ENCODE assay signal across 24 cellular contexts in genomic region chr3:129573493-129573892, GRCh38. TPM values are rescaled to one million over a fixed set of nuclear protein-coding genes. Genes with fewer than 3 reads are reported as not detected.
"Had no signal": no experiment of that assay in that cellular context is flagged by ENCODE, and none has a peak within 500 bp of the region (broad histone marks: within the 10 kb centered on the region; RNA-seq: fewer than 3 reads in every experiment).

No MANE protein-coding gene starts in this region.

- H3K9me3 Mint-ChIP-seq: activated naive CD4-positive, alpha-beta T cell treated with anti-CD3 and anti-CD28 coated beads, Interleukin-2, amount 10 ng/mL, durations not matched to agents 7 days and 5 days; activated naive CD8-positive, alpha-beta T cell treated with anti-CD3 and anti-CD28 coated beads, Interleukin-2, amount 50 U/mL, for 24 hours; activated T-cell treated with anti-CD3 and anti-CD28 coated beads, Interleukin-2, amount 50 U/mL, for 4 hours; neural crest cell had no signal

- DNase-seq: activated CD4-positive, alpha-beta T cell treated with anti-CD3 and anti-CD28 coated beads, Interleukin-2, amount 50 U/mL, for 1 hour; activated CD4-positive, CD25-positive, alpha-beta regulatory T cell treated with anti-CD3 and anti-CD28 coated beads, Interleukin-2, amount 50 U/mL, for 72 hours; activated CD8-positive, alpha-beta memory T cell treated with anti-CD3 and anti-CD28 coated beads, Interleukin-2, amount 50 U/mL, for 4 hours; activated effector memory CD4-positive, alpha-beta T cell treated with Interleukin-2 at 50 U/mL for 16 hours; activated naive CD4-positive, alpha-beta T cell treated with anti-CD3 and anti-CD28 coated beads, Interleukin-2, amount 10 ng/mL, durations not matched to agents 7 days and 5 days; activated naive CD8-positive, alpha-beta T cell treated with anti-CD3 and anti-CD28 coated beads, Interleukin-2, amount 50 U/mL, for 24 hours; activated T-cell treated with anti-CD3 and anti-CD28 coated beads, Interleukin-2, amount 50 U/mL, for 4 hours; anterior cingulate cortex; brain microvascular endothelial cell; central memory CD4-positive, alpha-beta T cell; colonic mucosa; esophagus squamous epithelium; ovary; psoas muscle; right cardiac atrium; stomach; T-helper 1 cell; T1000; upper lobe of right lung had no signal

- H3K36me3 ChIP-seq: colonic mucosa, ovary had no signal

- H3K4me3 ChIP-seq: colonic mucosa, esophagus squamous epithelium, ovary, psoas muscle, stomach, thoracic aorta, upper lobe of right lung had no signal

- H3K27ac ChIP-seq: brain microvascular endothelial cell, colonic mucosa, esophagus squamous epithelium, ovary, psoas muscle, stomach, thoracic aorta, upper lobe of right lung had no signal

- H3K36me3 Mint-ChIP-seq: activated naive CD4-positive, alpha-beta T cell treated with anti-CD3 and anti-CD28 coated beads, Interleukin-2, amount 10 ng/mL, durations not matched to agents 7 days and 5 days had no signal

- H3K27me3 ChIP-seq: brain microvascular endothelial cell, colonic mucosa, esophagus squamous epithelium, ovary, stomach, upper lobe of right lung had no signal

- H3K27ac Mint-ChIP-seq: activated naive CD4-positive, alpha-beta T cell treated with anti-CD3 and anti-CD28 coated beads, Interleukin-2, amount 10 ng/mL, durations not matched to agents 7 days and 5 days; activated naive CD8-positive, alpha-beta T cell treated with anti-CD3 and anti-CD28 coated beads, Interleukin-2, amount 50 U/mL, for 24 hours had no signal

- H3K4me3 Mint-ChIP-seq: activated naive CD4-positive, alpha-beta T cell treated with anti-CD3 and anti-CD28 coated beads, Interleukin-2, amount 10 ng/mL, durations not matched to agents 7 days and 5 days; activated naive CD8-positive, alpha-beta T cell treated with anti-CD3 and anti-CD28 coated beads, Interleukin-2, amount 50 U/mL, for 24 hours; activated T-cell treated with anti-CD3 and anti-CD28 coated beads, Interleukin-2, amount 50 U/mL, for 4 hours had no signal

- H3K4me1 ChIP-seq: psoas muscle had no signal

- ATAC-seq: activated naive CD8-positive, alpha-beta T cell treated with anti-CD3 and anti-CD28 coated beads, Interleukin-2, amount 50 U/mL, for 24 hours; activated T-cell treated with anti-CD3 and anti-CD28 coated beads, Interleukin-2, amount 50 U/mL, for 4 hours; psoas muscle; right cardiac atrium; upper lobe of right lung had no signal

- H3K4me1 Mint-ChIP-seq: neural crest cell had no signal

RNA-seq across cellular contexts. Expression of gene H1-8, which starts 30.5 kb away (rescaled TPM):
- total RNA-seq: activated T-cell treated with anti-CD3 and anti-CD28 coated beads, Interleukin-2, amount 50 U/mL, for 4 hours; colonic mucosa; esophagus squamous epithelium; lower leg skin; mesenteric fat pad; neural crest cell; ovary; psoas muscle; right cardiac atrium; skeletal muscle tissue; stomach; thoracic aorta; upper lobe of right lung had no signal
- polyA plus RNA-seq: psoas muscle, right cardiac atrium, stomach had no signal

RNA-seq across cellular contexts. Expression of gene RHO, which starts 45.1 kb away (rescaled TPM):
- total RNA-seq: activated T-cell treated with anti-CD3 and anti-CD28 coated beads, Interleukin-2, amount 50 U/mL, for 4 hours; colonic mucosa; esophagus squamous epithelium; lower leg skin; mesenteric fat pad; neural crest cell; psoas muscle; right cardiac atrium; skeletal muscle tissue; stomach; thoracic aorta; upper lobe of right lung had no signal
- polyA plus RNA-seq: ovary, right cardiac atrium, stomach had no signal
